ENCODE assay signal across 8 cellular contexts in the genomic region with DNA sequence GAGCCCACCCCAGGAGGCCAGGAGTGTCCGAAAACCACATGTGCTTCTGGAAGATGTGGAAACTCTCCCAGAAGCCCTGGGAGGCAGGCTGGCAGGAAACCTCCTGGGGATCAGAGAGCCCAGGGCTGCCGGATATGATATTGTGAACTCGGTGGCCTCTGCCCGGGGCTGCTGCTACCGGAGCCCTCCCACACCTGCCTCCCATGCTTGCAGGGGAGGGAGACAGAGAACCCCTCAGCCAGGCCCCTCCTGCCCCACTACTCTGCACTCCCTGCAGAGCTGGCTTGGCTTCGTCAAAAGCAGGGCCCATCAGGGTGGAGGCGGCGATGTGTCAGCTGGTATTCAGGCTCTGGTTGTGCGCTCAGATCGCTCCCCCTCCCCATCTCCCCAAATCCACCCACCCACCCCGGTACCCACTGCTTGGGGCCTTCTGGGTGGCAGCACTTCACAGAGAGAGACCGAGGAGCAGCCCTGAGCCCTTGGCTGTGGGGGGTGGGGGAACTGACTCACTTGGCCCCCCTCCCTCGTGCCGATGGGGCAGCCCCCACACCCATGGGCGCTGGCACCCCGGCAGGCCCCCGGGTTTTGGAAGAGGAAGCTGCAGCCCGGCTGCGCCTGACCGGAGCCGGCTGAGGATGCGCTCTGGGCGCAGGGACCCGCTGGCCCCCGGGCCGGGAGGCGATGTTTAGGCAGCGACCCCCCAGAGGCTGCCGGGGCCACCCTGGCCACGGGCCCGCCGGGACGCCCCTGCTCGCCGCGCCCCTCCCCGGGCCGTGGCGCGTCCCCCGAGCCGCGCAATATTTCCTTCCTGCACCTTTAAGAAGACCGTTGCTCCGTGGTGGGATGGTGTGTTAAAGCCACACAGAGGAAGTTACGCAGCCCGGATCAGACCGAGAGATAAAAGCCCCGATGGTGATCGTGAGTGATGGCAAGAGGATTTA. TPM values are rescaled to one million over a fixed set of nuclear protein-coding genes. Genes with fewer than 3 reads are reported as not detected.
A peak's percentile ranks its signal among the peaks of the same experiment; 100 is the strongest.
DNase-seq lines count a peak whose midpoint lies in the region; ATAC-seq lines count a peak whose summit lies in the region.

No MANE protein-coding gene starts in this region.

- no peaks in the 10 kb centered on the region for H3K36me3 ChIP-seq in SJCRH30

- H3K4me3 ChIP-seq in SJCRH30 (peak overlapping the region; percentile 63), skin epidermis (peak overlapping the region; percentile 13 to 61 (median 58))

- ATAC-seq in left ventricle myocardium superior, result peak; percentile 5
- ATAC-seq in GM21529 (IDR thresholded peaks at IDR 0.05; ENCODE audit: unreplicated experiment), result no peak

- intact Hi-C loops in left ventricle myocardium superior (cut with micrococcal nuclease), result loop anchor here (10.0 kb wide), 1 partner anchor 74 kb away; no protein-coding TSS in a partner anchor

- H3K27ac ChIP-seq in SJCRH30 (no peak overlapping the region), skin epidermis (peak overlapping the region in 5 of 21 experiments; percentile 8 to 64 (median 41))

- H3K9me3 ChIP-seq in SJCRH30 (replicated peaks), result no peaks in the 10 kb centered on the region

- no peaks in the 10 kb centered on the region; the same call in 1 of the 2 replicates for H3K4me1 ChIP-seq in SJCRH30

- peaks cover 34% of the 10 kb centered on the region for H3K27me3 ChIP-seq in SJCRH30

- DNase-seq in NCI-H2227 (lab: John Stamatoyannopoulos, UW; ENCODE audit: unreplicated experiment) (peak; percentile 36), NCI-H2227 treated with DMSO at 0.1 percent for 48 hours (lab: John Stamatoyannopoulos, UW) (no peak), SJCRH30 (peak; percentile 54 to 65), left ventricle myocardium superior (no peak), KG1 (lab: John Stamatoyannopoulos, UW) (no peak)
- peak; percentile 54 for DNase-seq in activated gamma-delta T cell treated with anti-CD3 and anti-CD28 coated beads, Interleukin-2, amount 50 U/mL, for 16 hours (ENCODE audit: low read depth)

RNA-seq across cellular contexts. Expression of gene NTNG2, which starts 0.8 kb away (rescaled TPM):
- total RNA-seq in SJCRH30 (2014; rRNA removed; shearing (Covaris generic)), result 0.15 and 0.26 TPM in 2 replicates
- 1.9 TPM for total RNA-seq in left ventricle myocardium superior

Comparison
In these comparisons a context has a peak if more than half of its experiments do, and no peak if none do; other contexts are left out.
1. DNase-seq: peak in NCI-H2227 (single experiment), SJCRH30 (2 of 2) and activated gamma-delta T cell treated with anti-CD3 and anti-CD28 coated beads, Interleukin-2, amount 50 U/mL, for 16 hours (single experiment); none in NCI-H2227 treated with DMSO at 0.1 percent for 48 hours (single experiment), left ventricle myocardium superior (single experiment) and KG1 (single experiment).